ENCODE assay signal across 21 cellular contexts in genomic region chr19:12748489-12748888, GRCh38. TPM values are rescaled to one million over a fixed set of nuclear protein-coding genes. Genes with fewer than 3 reads are reported as not detected.
DNase-seq lines count a peak whose midpoint lies in the region; ATAC-seq and TF ChIP-seq lines count a peak whose summit lies in the region.
"Had no signal": no experiment of that assay in that cellular context is flagged by ENCODE, and none has a peak within 500 bp of the region (broad histone marks: within the 10 kb centered on the region; RNA-seq: fewer than 3 reads in every experiment).

No MANE protein-coding gene starts in this region.

- H3K27ac ChIP-seq in HCT116 (ENCODE audit: low read depth, low read length) (no peak overlapping the region), body of pancreas (no peak overlapping the region), transverse colon (peak overlapping the region; percentile 50 to 57 (median 52)), GM23248 (no peak overlapping the region)
- H3K27ac ChIP-seq: HL-60 had no signal

- peaks cover 5% of the 10 kb centered on the region for H3K4me1 Mint-ChIP-seq in activated naive CD4-positive, alpha-beta T cell treated with anti-CD3 and anti-CD28 coated beads, Interleukin-2, amount 50 U/mL, for 24 hours
- H3K4me1 Mint-ChIP-seq in activated naive CD4-positive, alpha-beta T cell treated with anti-CD3 and anti-CD28 coated beads, Interleukin-2, amount 10 ng/mL, durations not matched to agents 7 days and 5 days: peaks cover 5% of the 10 kb centered on the region

- H3K36me3 Mint-ChIP-seq in activated naive CD4-positive, alpha-beta T cell treated with anti-CD3 and anti-CD28 coated beads, Interleukin-2, amount 50 U/mL, for 24 hours: peaks cover 11% of the 10 kb centered on the region
- H3K36me3 Mint-ChIP-seq in activated naive CD4-positive, alpha-beta T cell treated with anti-CD3 and anti-CD28 coated beads, Interleukin-2, amount 10 ng/mL, durations not matched to agents 7 days and 5 days: peaks cover 25% of the 10 kb centered on the region

- peaks cover 3 to 22% of the 10 kb centered on the region in 2 experiments; a peak in 3 of 4 replicates for H3K36me3 ChIP-seq in HCT116 (ENCODE audit: control insufficient read depth in 1 of 2, insufficient read depth in 2 of 2, low read length in 2 of 2)
- peaks cover 0 to 7% of the 10 kb centered on the region in 2 donors for H3K36me3 ChIP-seq in body of pancreas (replicated peaks in 1 of 2; ENCODE audit: insufficient read depth in 1 of 2, low read depth in 2 of 2)
- peaks cover 0 to 22% (median 12%) of the 10 kb centered on the region in 4 donors for H3K36me3 ChIP-seq in transverse colon
- H3K36me3 ChIP-seq in GM23248 (ENCODE audit: low read depth): peaks cover 4% of the 10 kb centered on the region; the same call in 1 of the 2 replicates

- 64 to 87% methylated on average over 3 to 4 of the region's 6 CpGs for WGBS in body of pancreas, 2 donors
- 100% methylated on average over 2 of the region's 6 CpGs; no CpG with 5 or more reads in 1 of the 2 donors for WGBS in transverse colon (ENCODE audit: low coverage in 1 of 2), 2 donors
- 83 to 89% methylated on average over 5 to 6 of the region's 6 CpGs for WGBS in GM23248 (ENCODE audit: low coverage in 1 of 2, low lambda C conversion rate in 2 of 2, missing lambda C conversion rate in 2 of 2), 2 experiments

- no peak for TF ChIP-seq POLR2A in HCT116 (IDR thresholded peaks at IDR 0.05; ENCODE audit: borderline replicate concordance, extremely low read depth, insufficient read depth, insufficient read length)
- TF ChIP-seq POLR2A in body of pancreas (IDR thresholded peaks at IDR 0.05): no peak
- no peak for TF ChIP-seq POLR2A in transverse colon (IDR thresholded peaks at IDR 0.05)

- no peak for DNase-seq in activated naive CD4-positive, alpha-beta T cell treated with anti-CD3 and anti-CD28 coated beads, Interleukin-2, amount 10 ng/mL, durations not matched to agents 7 days and 5 days
- no peak for DNase-seq in HCT116 (ENCODE audit: low read depth, low spot score)
- DNase-seq in body of pancreas: no peak
- DNase-seq in transverse colon: no peak
- no peak for DNase-seq in inferior parietal cortex (ENCODE audit: extremely low spot score)
- DNase-seq in GM23248: no peak
- DNase-seq: CD4-positive, alpha-beta memory T cell; IMR-90; Karpas-422; MG63; NCI-H1092; NCI-H2081; OCI-M1; SHP77 treated with DMSO at 0.1 percent for 48 hours had no signal

- CTCF ChIA-PET in activated naive CD4-positive, alpha-beta T cell treated with anti-CD3 and anti-CD28 coated beads, Interleukin-2, amount 10 ng/mL, durations not matched to agents 7 days and 5 days (lab: Charles Lee): interaction anchor here (3.0 kb wide), 1 partner anchor 12 kb away, joined by 15 read pairs; no protein-coding TSS in a partner anchor
- CTCF ChIA-PET in HCT116 (lab: Charles Lee): interaction anchor here (1.4 kb wide), 1 partner anchor 8 kb away, joined by 3 read pairs; no protein-coding TSS in a partner anchor

- BruUV-seq in HCT116 (replicated peaks; lab: Mats Ljungman, UMichigan): no TSS peak

- no peaks in the 10 kb centered on the region; a peak in 1 of 4 replicates for H3K4me1 ChIP-seq in HCT116 (ENCODE audit: control insufficient read depth in 1 of 2, insufficient read depth in 2 of 2, low read length in 2 of 2)
- no peaks in the 10 kb centered on the region for H3K4me1 ChIP-seq in body of pancreas
- H3K4me1 ChIP-seq in transverse colon: peaks cover 0 to 5% (median 0%) of the 10 kb centered on the region in 4 donors
- 0 out of 2 replicates have a peak, but pooled peaks cover 4% of the 10 kb centered on the region for H3K4me1 ChIP-seq in GM23248 (ENCODE audit: insufficient read depth)
- H3K4me1 ChIP-seq: HAP-1 had no signal

- no peak overlapping the region for H3K4me2 ChIP-seq in HCT116 (ENCODE audit: low read length)
- H3K4me2 ChIP-seq in GM23248 (ENCODE audit: unreplicated experiment): no peak overlapping the region

- no peaks in the 10 kb centered on the region for H3F3A ChIP-seq in GM23248 (ENCODE audit: insufficient read depth)

- no peaks in the 10 kb centered on the region for H3K9me3 Mint-ChIP-seq in activated naive CD4-positive, alpha-beta T cell treated with anti-CD3 and anti-CD28 coated beads, Interleukin-2, amount 50 U/mL, for 24 hours
- H3K9me3 Mint-ChIP-seq in activated naive CD4-positive, alpha-beta T cell treated with anti-CD3 and anti-CD28 coated beads, Interleukin-2, amount 10 ng/mL, durations not matched to agents 7 days and 5 days: peaks cover 12% of the 10 kb centered on the region

- no peak overlapping the region for H3K4me3 Mint-ChIP-seq in activated naive CD4-positive, alpha-beta T cell treated with anti-CD3 and anti-CD28 coated beads, Interleukin-2, amount 50 U/mL, for 24 hours
- H3K4me3 Mint-ChIP-seq in activated naive CD4-positive, alpha-beta T cell treated with anti-CD3 and anti-CD28 coated beads, Interleukin-2, amount 10 ng/mL, durations not matched to agents 7 days and 5 days: no peak overlapping the region
- H3K4me3 Mint-ChIP-seq: CD4-positive, alpha-beta memory T cell had no signal

- no peak overlapping the region for H3K9ac ChIP-seq in HCT116 (ENCODE audit: low read length)
- no peak overlapping the region for H3K9ac ChIP-seq in GM23248

- TF ChIP-seq CTCF in HCT116 (IDR thresholded peaks at IDR 0.05 in 2 of 3, conservative IDR thresholded peaks at IDR 0.05 in 1 of 3; ENCODE audit: borderline replicate concordance in 1 of 3, insufficient read depth in 1 of 3, low read depth in 2 of 3, low read length in 2 of 3): no peak
- TF ChIP-seq CTCF in body of pancreas (IDR thresholded peaks at IDR 0.05): no peak
- TF ChIP-seq CTCF in transverse colon (IDR thresholded peaks at IDR 0.05): no peak

- POLR2A ChIA-PET in HCT116 (lab: Charles Lee): no interaction called here

- TF ChIP-seq RAD21 in HCT116 (IDR thresholded peaks at IDR 0.05; ENCODE audit: low read depth): no peak

- H3K9me2 ChIP-seq in HCT116 (ENCODE audit: insufficient read depth): no peaks in the 10 kb centered on the region
- H3K9me2 ChIP-seq in GM23248 (ENCODE audit: insufficient read depth): no peaks in the 10 kb centered on the region

- RAD21 ChIA-PET in HCT116 (lab: Charles Lee; ENCODE audit: low non-redundant PET in 1 of 2, low total read pairs in 2 of 2, uncharacterized antibody in 2 of 2, unreplicated experiment in 2 of 2): no interaction called here

- no peak for TF ChIP-seq EP300 in transverse colon (IDR thresholded peaks at IDR 0.05; ENCODE audit: low read depth)

- no peaks in the 10 kb centered on the region for H3K27me3 ChIP-seq in HCT116 (ENCODE audit: insufficient read depth, low read length)
- H3K27me3 ChIP-seq in body of pancreas: no peaks in the 10 kb centered on the region
- peaks cover 19% of the 10 kb centered on the region for H3K27me3 ChIP-seq in transverse colon
- H3K27me3 ChIP-seq in GM23248 (replicated peaks; ENCODE audit: insufficient read depth): 0 out of 2 replicates have a peak, but pooled peaks cover 5% of the 10 kb centered on the region

- in situ Hi-C loops in transverse colon (cut with MboI; ENCODE audit: low pct_ligation_motif_present in 1 of 4, low pct_unique_long_range_greater_than_20kb in 1 of 4, low sequenced_read_pairs in 3 of 4) (no loop called here), GM23248 (cut with MboI) (no loop called here)

- H2AFZ ChIP-seq in HCT116 (ENCODE audit: low read depth, low read length, poor library complexity, severe bottlenecking) (no peak overlapping the region), GM23248 (no peak overlapping the region)

- peaks cover 3% of the 10 kb centered on the region for H3K27me3 Mint-ChIP-seq in activated naive CD4-positive, alpha-beta T cell treated with anti-CD3 and anti-CD28 coated beads, Interleukin-2, amount 50 U/mL, for 24 hours
- peaks cover 40% of the 10 kb centered on the region for H3K27me3 Mint-ChIP-seq in activated naive CD4-positive, alpha-beta T cell treated with anti-CD3 and anti-CD28 coated beads, Interleukin-2, amount 10 ng/mL, durations not matched to agents 7 days and 5 days

- H3K79me2 ChIP-seq in HCT116 (ENCODE audit: insufficient read depth, low read length) (no peaks in the 10 kb centered on the region), GM23248 (ENCODE audit: insufficient read depth) (no peaks in the 10 kb centered on the region)

- H4K20me1 ChIP-seq in HCT116 (ENCODE audit: insufficient read depth) (no peaks in the 10 kb centered on the region), GM23248 (ENCODE audit: insufficient read depth) (no peaks in the 10 kb centered on the region)

- intact Hi-C loops in HCT116 (cut with micrococcal nuclease): no loop called here
- intact Hi-C loops in body of pancreas (cut with DNase I): no loop called here
- intact Hi-C loops in transverse colon (cut with DNase I; ENCODE audit: low total_unique reads): no loop called here

- H3K9me3 ChIP-seq in HCT116 (ENCODE audit: control insufficient read depth in 1 of 2, insufficient read depth in 1 of 2, low read depth in 1 of 2, low read length in 2 of 2) (no peaks in the 10 kb centered on the region), body of pancreas (no peaks in the 10 kb centered on the region), transverse colon (no peaks in the 10 kb centered on the region), GM23248 (ENCODE audit: low read depth) (no peaks in the 10 kb centered on the region)
- H3K9me3 ChIP-seq: HAP-1 had no signal

- ATAC-seq in HCT116 (0 out of 2 replicates have a peak, but pooled peaks have one; percentile 6), body of pancreas (peak; percentile 23), GM18511 (IDR thresholded peaks at IDR 0.05; ENCODE audit: unreplicated experiment) (no peak)

- H3K4me3 ChIP-seq in HCT116 (replicated peaks in 1 of 2; ENCODE audit: low read depth in 1 of 2, low read length in 2 of 2) (no peak overlapping the region), body of pancreas (no peak overlapping the region), transverse colon (no peak overlapping the region), GM23248 (no peak overlapping the region)
- H3K4me3 ChIP-seq: HAP-1, MG63 had no signal

- peak overlapping the region; percentile 51 for H3K27ac Mint-ChIP-seq in activated naive CD4-positive, alpha-beta T cell treated with anti-CD3 and anti-CD28 coated beads, Interleukin-2, amount 50 U/mL, for 24 hours
- H3K27ac Mint-ChIP-seq in activated naive CD4-positive, alpha-beta T cell treated with anti-CD3 and anti-CD28 coated beads, Interleukin-2, amount 10 ng/mL, durations not matched to agents 7 days and 5 days: no peak overlapping the region

RNA-seq across cellular contexts. Expression of gene BEST2, which starts 3.1 kb away (rescaled TPM):
- total RNA-seq in HCT116 (2021; ENCODE audit: unreplicated experiment): 0.10 TPM
- polyA plus RNA-seq in HCT116 (2012): 0.10 and 0.12 TPM in 2 replicates
- not detected for total RNA-seq in body of pancreas
- total RNA-seq in transverse colon: 100 to 1,000 TPM; 121 to 325 (median 141) TPM
- not detected in 2 replicates for total RNA-seq in GM23248 (2014; rRNA removed; shearing (Covaris generic))
- polyA plus RNA-seq in GM23248 (2016; fragmentation: Nextera tagmentation; extraction: Ambion mirVana): not detected in 2 replicates
- total RNA-seq: CD4-positive, alpha-beta memory T cell; HT1080; IMR-90; RPMI7951 had no signal
- polyA plus RNA-seq: BJ; CD4-positive, alpha-beta memory T cell; IMR-90 had no signal

RNA-seq across cellular contexts. Expression of gene GET3, which starts 11.2 kb away (rescaled TPM):
- total RNA-seq in HCT116 (2021; ENCODE audit: unreplicated experiment) (77.6 TPM), body of pancreas (10 to 100 TPM; 13.2 to 22.8 TPM), transverse colon (10 to 100 TPM; 18.3 to 75.2 (median 43.6) TPM)
- polyA plus RNA-seq in HCT116 (2012): 93.6 and 98.0 TPM in 2 replicates
- 81.3 and 110 TPM in 2 replicates for total RNA-seq in GM23248 (2014; rRNA removed; shearing (Covaris generic))
- 106 and 111 TPM in 2 replicates for polyA plus RNA-seq in GM23248 (2016; fragmentation: Nextera tagmentation; extraction: Ambion mirVana)

RNA-seq across cellular contexts. Expression of gene TRIR, which starts 14.0 kb away (rescaled TPM):
- total RNA-seq in HCT116 (2021; ENCODE audit: unreplicated experiment) (155 TPM), body of pancreas (100 to 1,000 TPM; 187 to 282 TPM), transverse colon (100 to 1,000 TPM; 295 to 760 (median 327) TPM)
- polyA plus RNA-seq in HCT116 (2012): 139 and 185 TPM in 2 replicates
- 202 and 210 TPM in 2 replicates for total RNA-seq in GM23248 (2014; rRNA removed; shearing (Covaris generic))
- 162 and 170 TPM in 2 replicates for polyA plus RNA-seq in GM23248 (2016; fragmentation: Nextera tagmentation; extraction: Ambion mirVana)

RNA-seq across cellular contexts. Expression of gene TNPO2, which starts 24.8 kb away (rescaled TPM):
- total RNA-seq in HCT116 (2021; ENCODE audit: unreplicated experiment) (81.8 TPM), body of pancreas (10 to 100 TPM; 15.0 to 35.6 TPM), transverse colon (100 to 1,000 TPM in 1 of 4 donors, 10 to 100 TPM in 3; 39.2 to 128 (median 62.7) TPM)
- polyA plus RNA-seq in HCT116 (2012): 57.5 and 67.0 TPM in 2 replicates
- 30.9 and 34.3 TPM in 2 replicates for total RNA-seq in GM23248 (2014; rRNA removed; shearing (Covaris generic))
- 13.2 and 13.3 TPM in 2 replicates for polyA plus RNA-seq in GM23248 (2016; fragmentation: Nextera tagmentation; extraction: Ambion mirVana)

RNA-seq across cellular contexts. Expression of gene HOOK2, which starts 26.9 kb away (rescaled TPM):
- total RNA-seq in HCT116 (2021; ENCODE audit: unreplicated experiment) (96.3 TPM), body of pancreas (100 to 1,000 TPM; 114 to 354 TPM), transverse colon (100 to 1,000 TPM; 138 to 387 (median 215) TPM)
- 89.0 and 96.2 TPM in 2 replicates for polyA plus RNA-seq in HCT116 (2012)
- 17.1 TPM in 2 replicates for total RNA-seq in GM23248 (2014; rRNA removed; shearing (Covaris generic))
- polyA plus RNA-seq in GM23248 (2016; fragmentation: Nextera tagmentation; extraction: Ambion mirVana): 11.8 and 12.4 TPM in 2 replicates

Comparison
In these comparisons a context has a peak if more than half of its experiments do, and no peak if none do; other contexts are left out.
1. H3K27ac ChIP-seq: peak in transverse colon (4 of 4); none in HCT116 (single experiment), body of pancreas (0 of 4) and GM23248 (single experiment).
2. RNA of gene BEST2, which starts 3.1 kb away (total RNA-seq): 121 to 325 TPM in transverse colon; 0.10 TPM in HCT116 (single experiment), not detected in body of pancreas and not detected in GM23248; every median in the first group is over 100 times any median in the second.